ENCODE assay signal across 1 cellular context in genomic region chr3:40309925-40310635, GRCh38.
TF ChIP-seq lines count a peak whose summit lies in the region.

No MANE protein-coding gene starts in this region.

TF ChIP-seq in HepG2, 621 proteins besides CTCF, POLR2A, EP300 and RAD21 (continues in another document):
- TF ChIP-seq ZFX (CRISPR knock-in tag; IDR thresholded peaks at IDR 0.05; ENCODE audit: low read depth) (peak; percentile 53), ZC3H13 (CRISPR knock-in tag; IDR thresholded peaks at IDR 0.05) (peak; percentile 71; the same call in 1 of the 2 replicates), POGZ (CRISPR knock-in tag; IDR thresholded peaks at IDR 0.05) (0 out of 2 replicates have a peak, but pooled peaks have one; percentile 2), ZNF616 (CRISPR knock-in tag; IDR thresholded peaks at IDR 0.05; ENCODE audit: low read depth) (peak; percentile 10; the same call in 1 of the 2 replicates), ZNF781 (CRISPR knock-in tag; IDR thresholded peaks at IDR 0.05; ENCODE audit: borderline replicate concordance, not compliant biosample characterization) (no peak), KAT7 (CRISPR knock-in tag; IDR thresholded peaks at IDR 0.05; ENCODE audit: borderline replicate concordance) (peak; percentile 53; the same call in 1 of the 2 replicates), ZNF335 (CRISPR knock-in tag; IDR thresholded peaks at IDR 0.05) (0 out of 2 replicates have a peak, but pooled peaks have one; percentile 3), ZBTB7B (CRISPR knock-in tag; IDR thresholded peaks at IDR 0.05) (0 out of 2 replicates have a peak, but pooled peaks have one; percentile 14), ZNF607 (CRISPR knock-in tag; IDR thresholded peaks at IDR 0.05; ENCODE audit: borderline replicate concordance) (0 out of 2 replicates have a peak, but pooled peaks have one; percentile 14), ZNF841 (CRISPR knock-in tag; IDR thresholded peaks at IDR 0.05; ENCODE audit: borderline replicate concordance) (0 out of 2 replicates have a peak, but pooled peaks have one; percentile 45), JUN (CRISPR knock-in tag; IDR thresholded peaks at IDR 0.05) (no peak), ARID4A (CRISPR knock-in tag; IDR thresholded peaks at IDR 0.05; ENCODE audit: borderline replicate concordance) (peak; percentile 56), THAP9 (CRISPR knock-in tag; IDR thresholded peaks at IDR 0.05; ENCODE audit: borderline replicate concordance) (peak; percentile 43; the same call in 1 of the 2 replicates), ZNF687 (CRISPR knock-in tag; IDR thresholded peaks at IDR 0.05) (peak; percentile 46; the same call in 1 of the 2 replicates), RXRB (CRISPR knock-in tag; IDR thresholded peaks at IDR 0.05; ENCODE audit: borderline replicate concordance) (peak; percentile 58), BRD4 (CRISPR knock-in tag; IDR thresholded peaks at IDR 0.05) (no peak), ZNF317 (CRISPR knock-in tag; IDR thresholded peaks at IDR 0.05) (0 out of 2 replicates have a peak, but pooled peaks have one; percentile 0), NR2F1 (CRISPR knock-in tag; IDR thresholded peaks at IDR 0.05) (peak in 1 of 2 experiments; percentile 73; a peak in 3 of 4 replicates), THRA (CRISPR knock-in tag; IDR thresholded peaks at IDR 0.05; ENCODE audit: borderline replicate concordance) (peak; percentile 65), ZBTB33 (CRISPR knock-in tag; IDR thresholded peaks at IDR 0.05) (no peak), ZNF709 (CRISPR knock-in tag; IDR thresholded peaks at IDR 0.05) (peak; percentile 14; the same call in 1 of the 2 replicates), PPARG (CRISPR knock-in tag; conservative IDR thresholded peaks at IDR 0.05) (no peak), ZNF441 (CRISPR knock-in tag; IDR thresholded peaks at IDR 0.05; ENCODE audit: borderline replicate concordance) (no peak), REL (CRISPR knock-in tag; conservative IDR thresholded peaks at IDR 0.05) (0 out of 2 replicates have a peak, but pooled peaks have one; percentile 2), KDM2A (CRISPR knock-in tag; IDR thresholded peaks at IDR 0.05; ENCODE audit: borderline replicate concordance, low read depth) (0 out of 2 replicates have a peak, but pooled peaks have one; percentile 15), LBX2 (CRISPR knock-in tag; IDR thresholded peaks at IDR 0.05; ENCODE audit: borderline replicate concordance) (no peak), ZNF782 (CRISPR knock-in tag; IDR thresholded peaks at IDR 0.05; ENCODE audit: borderline replicate concordance) (peak; percentile 55; the same call in 1 of the 2 replicates), ZNF558 (CRISPR knock-in tag; IDR thresholded peaks at IDR 0.05; ENCODE audit: borderline replicate concordance) (peak; percentile 18; the same call in 1 of the 2 replicates), ZSCAN9 (CRISPR knock-in tag; IDR thresholded peaks at IDR 0.05; ENCODE audit: borderline replicate concordance) (0 out of 2 replicates have a peak, but pooled peaks have one; percentile 21), ZNF788 (CRISPR knock-in tag; IDR thresholded peaks at IDR 0.05; ENCODE audit: borderline replicate concordance) (no peak), ZNF644 (CRISPR knock-in tag; IDR thresholded peaks at IDR 0.05; ENCODE audit: low read depth) (no peak), U2AF1 (optimal IDR thresholded peaks at IDR 0.05; ENCODE audit: low read depth, low read length) (peak; percentile 28), MLXIP (CRISPR knock-in tag; IDR thresholded peaks at IDR 0.05; ENCODE audit: borderline replicate concordance) (0 out of 2 replicates have a peak, but pooled peaks have one; percentile 2), ZNF580 (CRISPR knock-in tag; IDR thresholded peaks at IDR 0.05; ENCODE audit: borderline replicate concordance, low read depth) (peak; percentile 8; the same call in 1 of the 2 replicates), SRSF1 (optimal IDR thresholded peaks at IDR 0.05; ENCODE audit: low read depth, low read length) (peak; percentile 7), PHF8 (CRISPR knock-in tag; IDR thresholded peaks at IDR 0.05) (peak; percentile 43), ZNF629 (CRISPR knock-in tag; conservative IDR thresholded peaks at IDR 0.05) (no peak)
